Comparison of ENCODE assay signal across 14 cellular contexts in the genomic region with DNA sequence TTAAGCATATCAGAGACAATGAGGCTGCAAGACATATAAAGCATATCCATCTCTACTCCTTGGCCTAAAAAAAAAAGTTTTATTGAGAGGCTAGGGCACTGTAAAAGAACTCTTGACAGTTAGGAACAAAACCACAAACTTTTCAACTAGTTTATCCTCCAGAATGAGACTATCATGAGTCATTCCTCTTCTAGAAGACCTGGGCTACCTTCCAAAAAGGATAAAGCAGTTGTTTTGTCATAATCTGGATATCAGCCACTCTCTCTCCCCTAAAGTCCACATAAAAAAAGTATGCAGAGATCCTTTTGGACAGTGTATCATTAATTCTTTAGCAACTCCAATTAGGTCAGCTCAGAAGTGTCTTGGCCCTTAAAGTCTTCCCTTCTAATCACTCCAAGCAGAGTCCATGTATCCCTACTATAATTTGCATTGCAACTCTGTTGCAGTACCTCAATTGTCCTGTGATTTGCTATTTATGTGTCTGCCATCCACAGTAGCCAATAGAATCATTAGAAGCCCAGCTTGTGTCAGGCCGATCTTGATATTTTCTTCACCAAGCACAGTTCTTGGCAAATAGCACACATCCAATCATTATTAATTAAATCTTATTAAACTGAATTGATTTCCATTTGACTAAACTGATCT. TPM values are rescaled to one million over a fixed set of nuclear protein-coding genes. Genes with fewer than 3 reads are reported as not detected.
A peak's percentile ranks its signal among the peaks of the same experiment; 100 is the strongest.
DNase-seq lines count a peak whose midpoint lies in the region; ATAC-seq, FAIRE-seq and TF ChIP-seq lines count a peak whose summit lies in the region.
"Had no signal": no experiment of that assay in that cellular context is flagged by ENCODE, and none has a peak within 500 bp of the region (broad histone marks: within the 10 kb centered on the region; RNA-seq: fewer than 3 reads in every experiment).

No MANE protein-coding gene starts in this region.

- H3K27me3 ChIP-seq in bronchial epithelial cell (ENCODE audit: control insufficient read depth, insufficient read depth, low read length), result no peaks in the 10 kb centered on the region
- H3K27me3 ChIP-seq: ovary, thyroid gland had no signal

- ATAC-seq in GM21576 (IDR thresholded peaks at IDR 0.05; ENCODE audit: unreplicated experiment) (no peak), HG03135 (IDR thresholded peaks at IDR 0.05; ENCODE audit: unreplicated experiment) (no peak), omental fat pad (ENCODE audit: low FRiP score) (no peak)

- no peak overlapping the region for H3K4me3 ChIP-seq in LNCaP clone FGC (ENCODE audit: low read depth, low read length)
- no peak overlapping the region for H3K4me3 ChIP-seq in bronchial epithelial cell (ENCODE audit: low read depth, low read length)
- H3K4me3 ChIP-seq: ovary, thyroid gland had no signal

- TF ChIP-seq CTCF in LNCaP clone FGC (IDR thresholded peaks at IDR 0.05; ENCODE audit: control insufficient read depth, extremely low read depth, insufficient read depth) (no peak), bronchial epithelial cell (IDR thresholded peaks at IDR 0.05; ENCODE audit: insufficient read depth, low read length, severe bottlenecking) (peak; percentile 22), omental fat pad (IDR thresholded peaks at IDR 0.05) (no peak)

- DNase-seq in Caki2 (ENCODE audit: low read depth) (peak; percentile 63), LNCaP clone FGC (ENCODE audit: low read depth) (peak; percentile 2), bronchial epithelial cell (ENCODE audit: low read depth) (peak; percentile 88), kidney tubule cell (ENCODE audit: low spot score) (peak; percentile 80), omental fat pad (ENCODE audit: low spot score) (no peak), hippocampal formation (lab: John Stamatoyannopoulos, UW) (no peak)
- DNase-seq: GOT3, kidney, NCI-H1417 treated with DMSO at 0.1 percent for 48 hours, ovary, thyroid gland, WERI-Rb-1 had no signal

- FAIRE-seq in bronchial epithelial cell (lab: Jason Lieb, UNC), result no peak
- FAIRE-seq: kidney had no signal

- no peaks in the 10 kb centered on the region for H3K36me3 ChIP-seq in bronchial epithelial cell (ENCODE audit: control insufficient read depth, insufficient read depth, low read length)
- H3K36me3 ChIP-seq: ovary, thyroid gland, WERI-Rb-1 had no signal

- in situ Hi-C loops in Caki2 (cut with HindIII; ENCODE audit: low pct_unique_long_range_greater_than_20kb, low sequenced_read_pairs), result no loop called here

RNA-seq across cellular contexts. Expression of gene OR51T1, which starts 10.4 kb away (rescaled TPM):
- not detected in 2 replicates for total RNA-seq in Caki2 (2014; rRNA removed; shearing (Covaris generic); ENCODE audit: low replicate concordance)
- total RNA-seq in bronchial epithelial cell, result not detected in 2 replicates
- total RNA-seq in omental fat pad, result not detected
- total RNA-seq: kidney, ovary, thyroid gland had no signal

RNA-seq across cellular contexts. Expression of gene OR51A7, which starts 11.5 kb away (rescaled TPM):
- total RNA-seq in Caki2 (2014; rRNA removed; shearing (Covaris generic); ENCODE audit: low replicate concordance), result not detected in 2 replicates
- total RNA-seq in bronchial epithelial cell (not detected in 2 replicates), omental fat pad (not detected)
- total RNA-seq: kidney, ovary, thyroid gland had no signal

RNA-seq across cellular contexts. Expression of gene OR51G2, which starts 27.0 kb away (rescaled TPM):
- total RNA-seq in Caki2 (2014; rRNA removed; shearing (Covaris generic); ENCODE audit: low replicate concordance), result not detected in 2 replicates
- not detected in 2 replicates for total RNA-seq in bronchial epithelial cell
- total RNA-seq in omental fat pad, result not detected
- total RNA-seq: kidney, ovary, thyroid gland had no signal

RNA-seq across cellular contexts. Expression of gene OR51G1, which starts 32.0 kb away (rescaled TPM):
- total RNA-seq in Caki2 (2014; rRNA removed; shearing (Covaris generic); ENCODE audit: low replicate concordance), result not detected in 2 replicates
- not detected in 2 replicates for total RNA-seq in bronchial epithelial cell
- not detected for total RNA-seq in omental fat pad
- total RNA-seq: kidney, ovary, thyroid gland had no signal

RNA-seq across cellular contexts. Expression of gene OR51S1, which starts 43.1 kb away (rescaled TPM):
- total RNA-seq in Caki2 (2014; rRNA removed; shearing (Covaris generic); ENCODE audit: low replicate concordance), result not detected in 2 replicates
- not detected in 2 replicates for total RNA-seq in bronchial epithelial cell
- total RNA-seq in omental fat pad, result not detected
- total RNA-seq: kidney, ovary had no signal

Comparison
In these comparisons a context has a peak if more than half of its experiments do, and no peak if none do; other contexts are left out.
1. DNase-seq: peak in Caki2 (single experiment), LNCaP clone FGC (single experiment), bronchial epithelial cell (single experiment) and kidney tubule cell (single experiment); none in omental fat pad (single experiment) and hippocampal formation (0 of 2).